In the genomic region with DNA sequence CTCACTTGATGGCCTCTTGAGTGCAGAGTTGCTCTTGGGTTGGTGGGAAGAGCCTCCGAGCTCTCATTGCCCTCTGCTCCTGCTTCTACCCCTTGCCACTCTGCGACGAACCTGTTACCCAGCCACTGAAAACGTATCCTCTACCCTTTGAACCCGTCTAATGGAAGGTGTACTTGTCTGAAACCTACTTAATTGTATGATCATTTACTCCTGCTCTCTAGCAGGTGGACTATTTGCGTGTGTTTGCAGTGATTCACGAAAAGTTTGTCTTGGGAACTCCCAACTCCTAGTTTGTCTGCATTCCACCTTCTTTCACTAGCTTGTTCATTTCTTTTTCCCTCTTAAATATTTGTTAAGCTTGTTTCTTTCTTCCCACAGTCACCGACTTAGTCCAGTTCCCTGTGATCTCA, we compare ENCODE assay signal across 8 cellular contexts. TPM values are rescaled to one million over a fixed set of nuclear protein-coding genes. Genes with fewer than 3 reads are reported as not detected.
DNase-seq lines count a peak whose midpoint lies in the region; ATAC-seq and TF ChIP-seq lines count a peak whose summit lies in the region.

No MANE protein-coding gene starts in this region.

- H3K4me3 Mint-ChIP-seq in natural killer cell: peak overlapping the region; percentile 92

- peak overlapping the region; percentile 80 for H3K9ac ChIP-seq in NT2/D1 (ENCODE audit: insufficient read length, low read depth)
- H3K9ac ChIP-seq in endocrine pancreas (ENCODE audit: control insufficient read depth, insufficient read depth, low read length): peak overlapping the region; percentile 90

- intact Hi-C loops in natural killer cell (cut with micrococcal nuclease): loop anchor here (1.0 to 10.0 kb wide), 4 partner anchors 127 to 282 kb away; a partner anchor contains a TSS

- no peaks in the 10 kb centered on the region for H3K27me3 Mint-ChIP-seq in natural killer cell (ENCODE audit: low read depth in 2 of 2)

- H3K27me3 ChIP-seq in NT2/D1 (ENCODE audit: insufficient read depth, insufficient read length): peaks cover 3% of the 10 kb centered on the region
- no peaks in the 10 kb centered on the region for H3K27me3 ChIP-seq in endocrine pancreas (ENCODE audit: control insufficient read depth, insufficient read depth, low read length)

- peaks cover 48 to 49% of the 10 kb centered on the region in 2 donors for H3K4me1 Mint-ChIP-seq in natural killer cell

- peak overlapping the region; percentile 91 to 96 for H3K27ac Mint-ChIP-seq in natural killer cell

- ATAC-seq in GM21360 (IDR thresholded peaks at IDR 0.05; ENCODE audit: unreplicated experiment) (peak; percentile 6), natural killer cell (peak in 1 of 3 donors; percentile 10)

- peaks cover 9% of the 10 kb centered on the region for H3K36me3 ChIP-seq in NT2/D1 (ENCODE audit: insufficient read depth, insufficient read length, low read length)
- H3K36me3 ChIP-seq in endocrine pancreas (ENCODE audit: control insufficient read depth, insufficient read depth, low read length): no peaks in the 10 kb centered on the region

- H3K4me1 ChIP-seq in NT2/D1 (ENCODE audit: insufficient read depth, insufficient read length) (no peaks in the 10 kb centered on the region), endocrine pancreas (ENCODE audit: control insufficient read depth, insufficient read depth, low read length) (peaks cover 33% of the 10 kb centered on the region)

- TF ChIP-seq CTCF in natural killer cell (IDR thresholded peaks at IDR 0.05): no peak
- no peak for TF ChIP-seq CTCF in GM13976 (IDR thresholded peaks at IDR 0.05; ENCODE audit: borderline replicate concordance, control extremely low read depth, extremely low read depth, insufficient read depth, missing control alignments)

- no peaks in the 10 kb centered on the region for H3K9me3 Mint-ChIP-seq in natural killer cell

- in situ Hi-C loops in GM13976 (cut with MboI; ENCODE audit: low sequenced_read_pairs, unreplicated experiment): no loop called here

- H3K9me3 ChIP-seq in NT2/D1 (ENCODE audit: insufficient read depth, low read length) (no peaks in the 10 kb centered on the region), endocrine pancreas (ENCODE audit: control insufficient read depth, low read length) (no peaks in the 10 kb centered on the region)

- H3K4me3 ChIP-seq in NT2/D1 (ENCODE audit: insufficient read length, low read depth) (peak overlapping the region; percentile 83), endocrine pancreas (ENCODE audit: control insufficient read depth, insufficient read depth, low read length) (peak overlapping the region; percentile 89)

- DNase-seq in AG20443 (ENCODE audit: low spot score) (peak; percentile 9), NT2/D1 (ENCODE audit: low read depth, low spot score) (no peak), natural killer cell (no peak), GM13976 (ENCODE audit: low spot score) (no peak), LoVo (ENCODE audit: low spot score) (no peak), AML-193 (lab: John Stamatoyannopoulos, UW) (no peak)

- peaks cover 9% of the 10 kb centered on the region for H3K36me3 Mint-ChIP-seq in natural killer cell

RNA-seq across cellular contexts. Expression of a gene that starts 0.5 kb away (rescaled TPM):
- total RNA-seq in natural killer cell: 10 to 100 TPM; 17.5 to 19.0 (median 17.9) TPM
